22 cellular contexts compared by ENCODE assay signal in genomic region chr7:1603346-1604211, GRCh38. TPM values are rescaled to one million over a fixed set of nuclear protein-coding genes. Genes with fewer than 3 reads are reported as not detected.
"Had no signal": no experiment of that assay in that cellular context is flagged by ENCODE, and none has a peak within 500 bp of the region (broad histone marks: within the 10 kb centered on the region; RNA-seq: fewer than 3 reads in every experiment).

No MANE protein-coding gene starts in this region.

- H3K4me1 Mint-ChIP-seq: activated CD4-positive, alpha-beta T cell treated with anti-CD3 and anti-CD28 coated beads, Interleukin-2, amount 10 ng/mL, durations not matched to agents 7 days and 5 days; neural crest cell; stimulated activated naive CD8-positive, alpha-beta T cell treated with anti-CD3 and anti-CD28 coated beads, Interleukin-15, amount 100 ng/mL, for 72 hours had no signal

- H3K4me3 ChIP-seq: adrenal gland, ascending aorta, left lung, skin epidermis, tibial artery had no signal

- ATAC-seq: activated CD4-positive, CD25-positive, alpha-beta regulatory T cell treated with anti-CD3 and anti-CD28 coated beads, Interleukin-2, amount 50 U/mL, for 24 hours; activated CD8-positive, alpha-beta T cell treated with anti-CD3 and anti-CD28 coated beads, Interleukin-2, amount 10 ng/mL, durations not matched to agents 7 days and 5 days; foreskin keratinocyte; left lung; naive thymus-derived CD4-positive, alpha-beta T cell; stimulated activated naive CD8-positive, alpha-beta T cell treated with anti-CD3 and anti-CD28 coated beads, Interleukin-15, amount 100 ng/mL, for 72 hours had no signal

- H3K27ac Mint-ChIP-seq: activated CD4-positive, alpha-beta T cell treated with anti-CD3 and anti-CD28 coated beads, Interleukin-2, amount 10 ng/mL, durations not matched to agents 7 days and 5 days; activated CD8-positive, alpha-beta T cell treated with anti-CD3 and anti-CD28 coated beads, Interleukin-2, amount 10 ng/mL, durations not matched to agents 7 days and 5 days; activated naive CD4-positive, alpha-beta T cell treated with anti-CD3 and anti-CD28 coated beads, Interleukin-2, amount 50 U/mL, for 24 hours; activated T-helper 1 cell treated with anti-CD3 and anti-CD28 coated beads, Interleukin-12 subunit alpha, Interleukin-12 subunit beta, Interleukin-2, Interleukin-4 antibody, amounts not matched to agents 30 ng/mL and 10 ng/mL and 1 ng/mL, durations not matched to agents 14 hours and 24 hours and 36 hours; stimulated activated naive CD8-positive, alpha-beta T cell treated with anti-CD3 and anti-CD28 coated beads, Interleukin-15, amount 100 ng/mL, for 72 hours had no signal

- H3K4me1 ChIP-seq: adrenal gland, ascending aorta, foreskin keratinocyte, left lung, tibial artery had no signal

- H3K4me3 Mint-ChIP-seq: activated CD4-positive, alpha-beta T cell treated with anti-CD3 and anti-CD28 coated beads, Interleukin-2, amount 10 ng/mL, durations not matched to agents 7 days and 5 days; activated CD8-positive, alpha-beta T cell treated with anti-CD3 and anti-CD28 coated beads, Interleukin-2, amount 10 ng/mL, durations not matched to agents 7 days and 5 days; activated naive CD4-positive, alpha-beta T cell treated with anti-CD3 and anti-CD28 coated beads, Interleukin-2, amount 50 U/mL, for 24 hours; activated T-helper 1 cell treated with anti-CD3 and anti-CD28 coated beads, Interleukin-12 subunit alpha, Interleukin-12 subunit beta, Interleukin-2, Interleukin-4 antibody, amounts not matched to agents 30 ng/mL and 10 ng/mL and 1 ng/mL, durations not matched to agents 14 hours and 24 hours and 36 hours; naive thymus-derived CD4-positive, alpha-beta T cell; neural crest cell; stimulated activated naive CD8-positive, alpha-beta T cell treated with anti-CD3 and anti-CD28 coated beads, Interleukin-15, amount 100 ng/mL, for 72 hours had no signal

- H3K27ac ChIP-seq: adrenal gland, ascending aorta, brain microvascular endothelial cell, foreskin keratinocyte, left lung, skin epidermis, tibial artery had no signal

- H3K27me3 ChIP-seq: ascending aorta had no signal

- H3K27me3 Mint-ChIP-seq: activated naive CD4-positive, alpha-beta T cell treated with anti-CD3 and anti-CD28 coated beads, Interleukin-2, amount 50 U/mL, for 24 hours had no signal

- H3K9me3 Mint-ChIP-seq: activated CD4-positive, alpha-beta T cell treated with anti-CD3 and anti-CD28 coated beads, Interleukin-2, amount 10 ng/mL, durations not matched to agents 7 days and 5 days; activated naive CD4-positive, alpha-beta T cell treated with anti-CD3 and anti-CD28 coated beads, Interleukin-2, amount 50 U/mL, for 24 hours; activated T-helper 1 cell treated with anti-CD3 and anti-CD28 coated beads, Interleukin-12 subunit alpha, Interleukin-12 subunit beta, Interleukin-2, Interleukin-4 antibody, amounts not matched to agents 30 ng/mL and 10 ng/mL and 1 ng/mL, durations not matched to agents 14 hours and 24 hours and 36 hours; neural crest cell had no signal

- H3K9me3 ChIP-seq: adrenal gland, ascending aorta, left lung, tibial artery had no signal

- H3K36me3 Mint-ChIP-seq: activated naive CD4-positive, alpha-beta T cell treated with anti-CD3 and anti-CD28 coated beads, Interleukin-2, amount 50 U/mL, for 24 hours; naive thymus-derived CD4-positive, alpha-beta T cell had no signal

- H3K36me3 ChIP-seq: adrenal gland, ascending aorta, brain microvascular endothelial cell, left lung, tibial artery had no signal

- DNase-seq: activated CD4-positive, alpha-beta T cell treated with anti-CD3 and anti-CD28 coated beads, Interleukin-2, amount 10 ng/mL, durations not matched to agents 7 days and 5 days; activated CD8-positive, alpha-beta T cell treated with anti-CD3 and anti-CD28 coated beads, Interleukin-2, amount 10 ng/mL, durations not matched to agents 7 days and 5 days; activated gamma-delta T cell; adrenal gland; brain microvascular endothelial cell; caudate nucleus; dermis blood vessel endothelial cell; effector CD8-positive, alpha-beta T cell; foreskin keratinocyte; naive thymus-derived CD4-positive, alpha-beta T cell; stimulated activated CD4-positive, alpha-beta T cell treated with anti-CD3 and anti-CD28 coated beads, Interleukin-1b, Interleukin-23, amount 100 ng/mL, for 48 hours; stimulated activated naive CD8-positive, alpha-beta T cell treated with anti-CD3 and anti-CD28 coated beads, Interleukin-15, amount 100 ng/mL, for 72 hours; tibial artery had no signal

RNA-seq across cellular contexts. Expression of gene TMEM184A, which starts 47.6 kb away (rescaled TPM):
- total RNA-seq: activated CD4-positive, alpha-beta T cell treated with anti-CD3 and anti-CD28 coated beads, Interleukin-2, amount 10 ng/mL, durations not matched to agents 7 days and 5 days; activated CD8-positive, alpha-beta T cell treated with anti-CD3 and anti-CD28 coated beads, Interleukin-2, amount 10 ng/mL, durations not matched to agents 7 days and 5 days; ascending aorta; neural crest cell; posterior vena cava; T-helper 2 cell treated with Interferon-gamma antibody and Interleukin-4, amounts not matched to agents 100 ng/mL and 5 ng/mL, for 36 hours had no signal
